In genomic region chr2:117771969-117772630, GRCh38 we compare ENCODE assay signal across 8 cellular contexts. TPM values are rescaled to one million over a fixed set of nuclear protein-coding genes. Genes with fewer than 3 reads are reported as not detected.
DNase-seq lines count a peak whose midpoint lies in the region; ATAC-seq and TF ChIP-seq lines count a peak whose summit lies in the region.
"Had no signal": no experiment of that assay in that cellular context is flagged by ENCODE, and none has a peak within 500 bp of the region (broad histone marks: within the 10 kb centered on the region; RNA-seq: fewer than 3 reads in every experiment).

No MANE protein-coding gene starts in this region.

- no peaks in the 10 kb centered on the region for H3K36me3 ChIP-seq in parathyroid adenoma (ENCODE audit: control insufficient read depth, insufficient read depth, low read length)

- DNase-seq in NCI-H2196 treated with DMSO at 0.1 percent for 48 hours (lab: John Stamatoyannopoulos, UW; ENCODE audit: unreplicated experiment) (peak; percentile 4), chondrocyte (ENCODE audit: low spot score) (no peak)
- DNase-seq in stimulated activated CD4-positive, alpha-beta T cell treated with anti-CD3 and anti-CD28 coated beads, Interleukin-4, amount 100 ng/mL, for 1 hour, result no peak

- no peak overlapping the region for H3K4me3 Mint-ChIP-seq in chondrocyte (ENCODE audit: unreplicated experiment)
- H3K4me3 Mint-ChIP-seq: naive thymus-derived CD8-positive, alpha-beta T cell had no signal

- H3K4me1 ChIP-seq in parathyroid adenoma, result no peaks in the 10 kb centered on the region

- no peak overlapping the region for H3K9ac ChIP-seq in parathyroid adenoma

- peaks cover 23% of the 10 kb centered on the region for H3K27me3 Mint-ChIP-seq in chondrocyte (ENCODE audit: low read depth)

- H3K27ac ChIP-seq in parathyroid adenoma, result no peak overlapping the region

- H3K9me3 Mint-ChIP-seq in chondrocyte (ENCODE audit: low read depth), result no peaks in the 10 kb centered on the region

- H3K4me3 ChIP-seq in parathyroid adenoma (ENCODE audit: low read depth, low read length), result no peak overlapping the region

- H3K4me1 Mint-ChIP-seq in chondrocyte (ENCODE audit: low read depth), result no peaks in the 10 kb centered on the region
- H3K4me1 Mint-ChIP-seq: naive thymus-derived CD8-positive, alpha-beta T cell had no signal

- no peaks in the 10 kb centered on the region for H3K36me3 Mint-ChIP-seq in chondrocyte (ENCODE audit: low read depth)

- ATAC-seq in GM18511 (IDR thresholded peaks at IDR 0.05; ENCODE audit: unreplicated experiment) (peak; percentile 46), GM18873 (IDR thresholded peaks at IDR 0.05; ENCODE audit: low FRiP score, unreplicated experiment) (no peak), GM19023 (IDR thresholded peaks at IDR 0.05; ENCODE audit: unreplicated experiment) (no peak)
- ATAC-seq: naive thymus-derived CD8-positive, alpha-beta T cell had no signal

- H3K9me3 ChIP-seq in parathyroid adenoma (ENCODE audit: control insufficient read depth, low read length), result no peaks in the 10 kb centered on the region

- H2AFZ ChIP-seq in parathyroid adenoma, result no peak overlapping the region

- H3K79me2 ChIP-seq in parathyroid adenoma, result no peaks in the 10 kb centered on the region

- H3K4me2 ChIP-seq in parathyroid adenoma (ENCODE audit: low read length), result no peak overlapping the region

- peak; percentile 83 for TF ChIP-seq CTCF in chondrocyte (IDR thresholded peaks at IDR 0.05)
- peak; percentile 19 for TF ChIP-seq CTCF in parathyroid adenoma (IDR thresholded peaks at IDR 0.05)

- no peaks in the 10 kb centered on the region for H3K27me3 ChIP-seq in parathyroid adenoma (ENCODE audit: control insufficient read depth, insufficient read depth, low read length)

- H3K27ac Mint-ChIP-seq in chondrocyte (ENCODE audit: unreplicated experiment), result no peak overlapping the region
- H3K27ac Mint-ChIP-seq: naive thymus-derived CD8-positive, alpha-beta T cell had no signal

RNA-seq across cellular contexts. Expression of gene DDX18, which starts 42.4 kb away (rescaled TPM):
- 40.6 to 46.8 TPM (median 43.2 TPM) in 3 replicates for total RNA-seq in chondrocyte
